Comparison of ENCODE assay signal across 1 cellular context in genomic region chr5:181052928-181053759, GRCh38.
TF ChIP-seq lines count a peak whose summit lies in the region.

No MANE protein-coding gene starts in this region.

TF ChIP-seq in K562, 482 proteins besides CTCF, POLR2A, EP300 and RAD21 (continued from another document):
- TF ChIP-seq, protein P1, sequence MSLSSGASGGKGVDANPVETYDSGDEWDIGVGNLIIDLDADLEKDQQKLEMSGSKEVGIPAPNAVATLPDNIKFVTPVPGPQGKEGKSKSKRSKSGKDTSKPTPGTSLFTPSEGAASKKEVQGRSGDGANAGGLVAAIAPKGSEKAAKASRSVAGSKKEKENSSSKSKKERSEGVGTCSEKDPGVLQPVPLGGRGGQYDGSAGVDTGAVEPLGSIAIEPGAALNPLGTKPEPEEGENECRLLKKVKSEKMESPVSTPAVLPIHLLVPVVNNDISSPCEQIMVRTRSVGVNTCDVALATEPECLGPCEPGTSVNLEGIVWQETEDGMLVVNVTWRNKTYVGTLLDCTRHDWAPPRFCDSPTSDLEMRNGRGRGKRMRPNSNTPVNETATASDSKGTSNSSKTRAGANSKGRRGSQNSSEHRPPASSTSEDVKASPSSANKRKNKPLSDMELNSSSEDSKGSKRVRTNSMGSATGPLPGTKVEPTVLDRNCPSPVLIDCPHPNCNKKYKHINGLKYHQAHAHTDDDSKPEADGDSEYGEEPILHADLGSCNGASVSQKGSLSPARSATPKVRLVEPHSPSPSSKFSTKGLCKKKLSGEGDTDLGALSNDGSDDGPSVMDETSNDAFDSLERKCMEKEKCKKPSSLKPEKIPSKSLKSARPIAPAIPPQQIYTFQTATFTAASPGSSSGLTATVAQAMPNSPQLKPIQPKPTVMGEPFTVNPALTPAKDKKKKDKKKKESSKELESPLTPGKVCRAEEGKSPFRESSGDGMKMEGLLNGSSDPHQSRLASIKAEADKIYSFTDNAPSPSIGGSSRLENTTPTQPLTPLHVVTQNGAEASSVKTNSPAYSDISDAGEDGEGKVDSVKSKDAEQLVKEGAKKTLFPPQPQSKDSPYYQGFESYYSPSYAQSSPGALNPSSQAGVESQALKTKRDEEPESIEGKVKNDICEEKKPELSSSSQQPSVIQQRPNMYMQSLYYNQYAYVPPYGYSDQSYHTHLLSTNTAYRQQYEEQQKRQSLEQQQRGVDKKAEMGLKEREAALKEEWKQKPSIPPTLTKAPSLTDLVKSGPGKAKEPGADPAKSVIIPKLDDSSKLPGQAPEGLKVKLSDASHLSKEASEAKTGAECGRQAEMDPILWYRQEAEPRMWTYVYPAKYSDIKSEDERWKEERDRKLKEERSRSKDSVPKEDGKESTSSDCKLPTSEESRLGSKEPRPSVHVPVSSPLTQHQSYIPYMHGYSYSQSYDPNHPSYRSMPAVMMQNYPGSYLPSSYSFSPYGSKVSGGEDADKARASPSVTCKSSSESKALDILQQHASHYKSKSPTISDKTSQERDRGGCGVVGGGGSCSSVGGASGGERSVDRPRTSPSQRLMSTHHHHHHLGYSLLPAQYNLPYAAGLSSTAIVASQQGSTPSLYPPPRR (CRISPR knock-in tag; IDR thresholded peaks at IDR 0.05; ENCODE audit: borderline replicate concordance): no peak
- TF ChIP-seq, protein P2, sequence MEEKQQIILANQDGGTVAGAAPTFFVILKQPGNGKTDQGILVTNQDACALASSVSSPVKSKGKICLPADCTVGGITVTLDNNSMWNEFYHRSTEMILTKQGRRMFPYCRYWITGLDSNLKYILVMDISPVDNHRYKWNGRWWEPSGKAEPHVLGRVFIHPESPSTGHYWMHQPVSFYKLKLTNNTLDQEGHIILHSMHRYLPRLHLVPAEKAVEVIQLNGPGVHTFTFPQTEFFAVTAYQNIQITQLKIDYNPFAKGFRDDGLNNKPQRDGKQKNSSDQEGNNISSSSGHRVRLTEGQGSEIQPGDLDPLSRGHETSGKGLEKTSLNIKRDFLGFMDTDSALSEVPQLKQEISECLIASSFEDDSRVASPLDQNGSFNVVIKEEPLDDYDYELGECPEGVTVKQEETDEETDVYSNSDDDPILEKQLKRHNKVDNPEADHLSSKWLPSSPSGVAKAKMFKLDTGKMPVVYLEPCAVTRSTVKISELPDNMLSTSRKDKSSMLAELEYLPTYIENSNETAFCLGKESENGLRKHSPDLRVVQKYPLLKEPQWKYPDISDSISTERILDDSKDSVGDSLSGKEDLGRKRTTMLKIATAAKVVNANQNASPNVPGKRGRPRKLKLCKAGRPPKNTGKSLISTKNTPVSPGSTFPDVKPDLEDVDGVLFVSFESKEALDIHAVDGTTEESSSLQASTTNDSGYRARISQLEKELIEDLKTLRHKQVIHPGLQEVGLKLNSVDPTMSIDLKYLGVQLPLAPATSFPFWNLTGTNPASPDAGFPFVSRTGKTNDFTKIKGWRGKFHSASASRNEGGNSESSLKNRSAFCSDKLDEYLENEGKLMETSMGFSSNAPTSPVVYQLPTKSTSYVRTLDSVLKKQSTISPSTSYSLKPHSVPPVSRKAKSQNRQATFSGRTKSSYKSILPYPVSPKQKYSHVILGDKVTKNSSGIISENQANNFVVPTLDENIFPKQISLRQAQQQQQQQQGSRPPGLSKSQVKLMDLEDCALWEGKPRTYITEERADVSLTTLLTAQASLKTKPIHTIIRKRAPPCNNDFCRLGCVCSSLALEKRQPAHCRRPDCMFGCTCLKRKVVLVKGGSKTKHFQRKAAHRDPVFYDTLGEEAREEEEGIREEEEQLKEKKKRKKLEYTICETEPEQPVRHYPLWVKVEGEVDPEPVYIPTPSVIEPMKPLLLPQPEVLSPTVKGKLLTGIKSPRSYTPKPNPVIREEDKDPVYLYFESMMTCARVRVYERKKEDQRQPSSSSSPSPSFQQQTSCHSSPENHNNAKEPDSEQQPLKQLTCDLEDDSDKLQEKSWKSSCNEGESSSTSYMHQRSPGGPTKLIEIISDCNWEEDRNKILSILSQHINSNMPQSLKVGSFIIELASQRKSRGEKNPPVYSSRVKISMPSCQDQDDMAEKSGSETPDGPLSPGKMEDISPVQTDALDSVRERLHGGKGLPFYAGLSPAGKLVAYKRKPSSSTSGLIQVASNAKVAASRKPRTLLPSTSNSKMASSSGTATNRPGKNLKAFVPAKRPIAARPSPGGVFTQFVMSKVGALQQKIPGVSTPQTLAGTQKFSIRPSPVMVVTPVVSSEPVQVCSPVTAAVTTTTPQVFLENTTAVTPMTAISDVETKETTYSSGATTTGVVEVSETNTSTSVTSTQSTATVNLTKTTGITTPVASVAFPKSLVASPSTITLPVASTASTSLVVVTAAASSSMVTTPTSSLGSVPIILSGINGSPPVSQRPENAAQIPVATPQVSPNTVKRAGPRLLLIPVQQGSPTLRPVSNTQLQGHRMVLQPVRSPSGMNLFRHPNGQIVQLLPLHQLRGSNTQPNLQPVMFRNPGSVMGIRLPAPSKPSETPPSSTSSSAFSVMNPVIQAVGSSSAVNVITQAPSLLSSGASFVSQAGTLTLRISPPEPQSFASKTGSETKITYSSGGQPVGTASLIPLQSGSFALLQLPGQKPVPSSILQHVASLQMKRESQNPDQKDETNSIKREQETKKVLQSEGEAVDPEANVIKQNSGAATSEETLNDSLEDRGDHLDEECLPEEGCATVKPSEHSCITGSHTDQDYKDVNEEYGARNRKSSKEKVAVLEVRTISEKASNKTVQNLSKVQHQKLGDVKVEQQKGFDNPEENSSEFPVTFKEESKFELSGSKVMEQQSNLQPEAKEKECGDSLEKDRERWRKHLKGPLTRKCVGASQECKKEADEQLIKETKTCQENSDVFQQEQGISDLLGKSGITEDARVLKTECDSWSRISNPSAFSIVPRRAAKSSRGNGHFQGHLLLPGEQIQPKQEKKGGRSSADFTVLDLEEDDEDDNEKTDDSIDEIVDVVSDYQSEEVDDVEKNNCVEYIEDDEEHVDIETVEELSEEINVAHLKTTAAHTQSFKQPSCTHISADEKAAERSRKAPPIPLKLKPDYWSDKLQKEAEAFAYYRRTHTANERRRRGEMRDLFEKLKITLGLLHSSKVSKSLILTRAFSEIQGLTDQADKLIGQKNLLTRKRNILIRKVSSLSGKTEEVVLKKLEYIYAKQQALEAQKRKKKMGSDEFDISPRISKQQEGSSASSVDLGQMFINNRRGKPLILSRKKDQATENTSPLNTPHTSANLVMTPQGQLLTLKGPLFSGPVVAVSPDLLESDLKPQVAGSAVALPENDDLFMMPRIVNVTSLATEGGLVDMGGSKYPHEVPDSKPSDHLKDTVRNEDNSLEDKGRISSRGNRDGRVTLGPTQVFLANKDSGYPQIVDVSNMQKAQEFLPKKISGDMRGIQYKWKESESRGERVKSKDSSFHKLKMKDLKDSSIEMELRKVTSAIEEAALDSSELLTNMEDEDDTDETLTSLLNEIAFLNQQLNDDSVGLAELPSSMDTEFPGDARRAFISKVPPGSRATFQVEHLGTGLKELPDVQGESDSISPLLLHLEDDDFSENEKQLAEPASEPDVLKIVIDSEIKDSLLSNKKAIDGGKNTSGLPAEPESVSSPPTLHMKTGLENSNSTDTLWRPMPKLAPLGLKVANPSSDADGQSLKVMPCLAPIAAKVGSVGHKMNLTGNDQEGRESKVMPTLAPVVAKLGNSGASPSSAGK (IDR thresholded peaks at IDR 0.05): no peak
- TF ChIP-seq TEAD4 (IDR thresholded peaks at IDR 0.05; ENCODE audit: low read length) (no peak), TEAD4 (CRISPR knock-in tag; IDR thresholded peaks at IDR 0.05; ENCODE audit: borderline replicate concordance) (no peak), XRCC5 (IDR thresholded peaks at IDR 0.05; ENCODE audit: low read depth, low read length) (0 out of 2 replicates have a peak, but pooled peaks have one; percentile 21), CC2D1A (IDR thresholded peaks at IDR 0.05) (no peak), SAFB (IDR thresholded peaks at IDR 0.05; ENCODE audit: borderline replicate concordance, low read depth, low read length) (peak; percentile 69), SLC30A9 (CRISPR knock-in tag; IDR thresholded peaks at IDR 0.05) (no peak), ZNF197 (CRISPR knock-in tag; IDR thresholded peaks at IDR 0.05; ENCODE audit: low read depth) (peak; percentile 77; the same call in 1 of the 2 replicates), ZNF696 (CRISPR knock-in tag; conservative IDR thresholded peaks at IDR 0.05) (no peak), SREBF2 (CRISPR knock-in tag; IDR thresholded peaks at IDR 0.05) (no peak)
- TF ChIP-seq, protein P3, sequence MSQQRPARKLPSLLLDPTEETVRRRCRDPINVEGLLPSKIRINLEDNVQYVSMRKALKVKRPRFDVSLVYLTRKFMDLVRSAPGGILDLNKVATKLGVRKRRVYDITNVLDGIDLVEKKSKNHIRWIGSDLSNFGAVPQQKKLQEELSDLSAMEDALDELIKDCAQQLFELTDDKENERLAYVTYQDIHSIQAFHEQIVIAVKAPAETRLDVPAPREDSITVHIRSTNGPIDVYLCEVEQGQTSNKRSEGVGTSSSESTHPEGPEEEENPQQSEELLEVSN (IDR thresholded peaks at IDR 0.05; ENCODE audit: borderline replicate concordance in 1 of 2, extremely low read depth in 1 of 2, insufficient read depth in 1 of 2, insufficient read length in 1 of 2, low read depth in 1 of 2, low read length in 1 of 2, poor library complexity in 1 of 2, severe bottlenecking in 1 of 2): peak in 1 of 2 experiments; percentile 35
- TF ChIP-seq, protein P4, sequence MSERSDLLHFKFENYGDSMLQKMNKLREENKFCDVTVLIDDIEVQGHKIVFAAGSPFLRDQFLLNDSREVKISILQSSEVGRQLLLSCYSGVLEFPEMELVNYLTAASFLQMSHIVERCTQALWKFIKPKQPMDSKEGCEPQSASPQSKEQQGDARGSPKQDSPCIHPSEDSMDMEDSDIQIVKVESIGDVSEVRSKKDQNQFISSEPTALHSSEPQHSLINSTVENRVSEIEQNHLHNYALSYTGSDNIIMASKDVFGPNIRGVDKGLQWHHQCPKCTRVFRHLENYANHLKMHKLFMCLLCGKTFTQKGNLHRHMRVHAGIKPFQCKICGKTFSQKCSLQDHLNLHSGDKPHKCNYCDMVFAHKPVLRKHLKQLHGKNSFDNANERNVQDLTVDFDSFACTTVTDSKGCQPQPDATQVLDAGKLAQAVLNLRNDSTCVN (CRISPR knock-in tag; IDR thresholded peaks at IDR 0.05): no peak
TF ChIP-seq in K562: peak in this region for 45.
